In genomic region chr1:14909273-14909672, GRCh38 we compare ENCODE assay signal across 22 cellular contexts.
DNase-seq lines count a peak whose midpoint lies in the region; FAIRE-seq and TF ChIP-seq lines count a peak whose summit lies in the region.
"Had no signal": no experiment of that assay in that cellular context is flagged by ENCODE, and none has a peak within 500 bp of the region (broad histone marks: within the 10 kb centered on the region; RNA-seq: fewer than 3 reads in every experiment).

No MANE protein-coding gene starts in this region.

- no peak overlapping the region for H3K27ac Mint-ChIP-seq in MCF 10A (ENCODE audit: low read depth, unreplicated experiment)
- H3K27ac Mint-ChIP-seq in activated naive CD4-positive, alpha-beta T cell treated with anti-CD3 and anti-CD28 coated beads for 36 hours: no peak overlapping the region
- H3K27ac Mint-ChIP-seq: B cell; CD4-positive, CD25-positive, alpha-beta regulatory T cell; CD8-positive, alpha-beta T cell; HFFc6 had no signal

- H3K23me2 ChIP-seq in H1 (ENCODE audit: low read depth, low read length): no peaks in the 10 kb centered on the region

- POLR2A ChIA-PET in MCF 10A (lab: Yijun Ruan, JAX) (no interaction called here), H1 (lab: Charles Lee; ENCODE audit: partially characterized antibody) (no interaction called here)

- H3K56ac ChIP-seq in H1 (replicated peaks; ENCODE audit: insufficient read length, low read depth, low read length): no peak overlapping the region

- FAIRE-seq in H1 (lab: Jason Lieb, UNC): no peak
- FAIRE-seq: A204.1, G401.6, GM12892, GM19239 had no signal

- H3K27me3 ChIP-seq in breast epithelium: no peaks in the 10 kb centered on the region
- no peaks in the 10 kb centered on the region for H3K27me3 ChIP-seq in H1 (replicated peaks in 1 of 4; ENCODE audit: control insufficient read depth in 3 of 4, extremely low read depth in 1 of 4, insufficient read depth in 3 of 4, low read length in 3 of 4)
- H3K27me3 ChIP-seq in neuronal stem cell (ENCODE audit: control insufficient read depth in 3 of 3, insufficient read depth in 3 of 3, low read depth in 1 of 3, low read length in 3 of 3): no peaks in the 10 kb centered on the region
- H3K27me3 ChIP-seq: BLaER1 had no signal

- H2BK12ac ChIP-seq in H1 (ENCODE audit: low read depth, low read length) (peak overlapping the region; percentile 35; the same call in 1 of the 2 replicates), neuronal stem cell (ENCODE audit: low read length) (no peak overlapping the region)

- H4K5ac ChIP-seq in H1 (ENCODE audit: insufficient read length, low read depth, low read length): no peak overlapping the region

- no peak overlapping the region for H2BK5ac ChIP-seq in H1 (ENCODE audit: low read depth, low read length)
- no peak overlapping the region for H2BK5ac ChIP-seq in neuronal stem cell (ENCODE audit: low read length)

- peaks cover 10 to 18% of the 10 kb centered on the region in 2 donors for H3K4me1 ChIP-seq in breast epithelium
- H3K4me1 ChIP-seq in H1 (replicated peaks in 1 of 4; ENCODE audit: control insufficient read depth in 3 of 4, insufficient read depth in 4 of 4, low read length in 3 of 4): peaks cover 2 to 6% (median 4%) of the 10 kb centered on the region in 4 experiments; a peak in 6 of 7 replicates
- H3K4me1 ChIP-seq in neuronal stem cell (ENCODE audit: control insufficient read depth in 2 of 2, insufficient read depth in 1 of 2, low read depth in 1 of 2, low read length in 2 of 2): peaks cover 10 to 11% of the 10 kb centered on the region in 2 donors

- TF ChIP-seq EP300 in H1 (IDR thresholded peaks at IDR 0.05; ENCODE audit: borderline replicate concordance in 1 of 2, low read depth in 2 of 2, low read length in 2 of 2): no peak

- no peak overlapping the region for H4K91ac ChIP-seq in H1 (replicated peaks; ENCODE audit: insufficient read length, low read length)
- no peak overlapping the region for H4K91ac ChIP-seq in neuronal stem cell (ENCODE audit: low read depth, low read length, poor library complexity)

- TF ChIP-seq POLR2A in breast epithelium (IDR thresholded peaks at IDR 0.05): no peak
- TF ChIP-seq POLR2A in H1 (IDR thresholded peaks at IDR 0.05; ENCODE audit: control extremely low read depth in 1 of 2, low read depth in 2 of 2, low read length in 2 of 2): no peak

- H3K18ac ChIP-seq in H1 (ENCODE audit: extremely low read depth, low read length): no peak overlapping the region
- H3K18ac ChIP-seq in neuronal stem cell (ENCODE audit: low read length): no peak overlapping the region

- H4K8ac ChIP-seq in H1 (ENCODE audit: extremely low read depth, insufficient read depth, low read length) (peak overlapping the region; percentile 78), neuronal stem cell (ENCODE audit: low read depth, low read length) (no peak overlapping the region)

- H3K36me3 ChIP-seq in breast epithelium (no peaks in the 10 kb centered on the region), H1 (ENCODE audit: control insufficient read depth in 2 of 4, insufficient read depth in 4 of 4, low read length in 3 of 4) (no peaks in the 10 kb centered on the region), neuronal stem cell (replicated peaks in 1 of 2; ENCODE audit: control insufficient read depth in 2 of 2, insufficient read depth in 2 of 2, low read length in 2 of 2) (no peaks in the 10 kb centered on the region)
- H3K36me3 ChIP-seq: BLaER1 had no signal

- H3K9ac ChIP-seq in H1 (replicated peaks in 1 of 4; ENCODE audit: extremely low read depth in 1 of 4, low read depth in 3 of 4, low read length in 3 of 4): no peak overlapping the region
- peak overlapping the region; percentile 10 for H3K9ac ChIP-seq in neuronal stem cell (ENCODE audit: low read depth, low read length, poor library complexity)
- H3K9ac ChIP-seq: BLaER1, GM23248 had no signal

- H2AFZ ChIP-seq in H1 (ENCODE audit: low read length): no peak overlapping the region
- no peak overlapping the region for H2AFZ ChIP-seq in neuronal stem cell (ENCODE audit: low read length)
- H2AFZ ChIP-seq: GM23248 had no signal

- H3K4me3 ChIP-seq in breast epithelium: no peak overlapping the region
- H3K4me3 ChIP-seq in H1 (ENCODE audit: extremely low read depth in 1 of 4, insufficient read depth in 2 of 4, low read depth in 3 of 4, low read length in 4 of 4): no peak overlapping the region
- no peak overlapping the region for H3K4me3 ChIP-seq in neuronal stem cell (ENCODE audit: low read length in 2 of 2)
- H3K4me3 ChIP-seq in foreskin fibroblast (ENCODE audit: low read depth in 1 of 2, low read length in 2 of 2): no peak overlapping the region
- H3K4me3 ChIP-seq: BLaER1, GM23248 had no signal

- no peak overlapping the region for H2BK20ac ChIP-seq in H1 (ENCODE audit: low read length)

- no peak overlapping the region for H2AK5ac ChIP-seq in H1 (ENCODE audit: low read depth, low read length)
- H2AK5ac ChIP-seq in neuronal stem cell (ENCODE audit: low read depth, low read length): no peak overlapping the region

- H3K4me2 ChIP-seq in H1 (ENCODE audit: insufficient read depth in 1 of 2, low read depth in 2 of 2, low read length in 2 of 2) (no peak overlapping the region), neuronal stem cell (ENCODE audit: insufficient read depth, low read length, poor library complexity, severe bottlenecking) (no peak overlapping the region)
- H3K4me2 ChIP-seq: BLaER1 had no signal

- peak overlapping the region; percentile 41 for H3K4ac ChIP-seq in H1 (replicated peaks; ENCODE audit: insufficient read length, low read depth, low read length)
- H3K4ac ChIP-seq in neuronal stem cell (ENCODE audit: low read length): no peak overlapping the region

- H2BK120ac ChIP-seq in H1 (replicated peaks; ENCODE audit: low read depth, low read length) (no peak overlapping the region), neuronal stem cell (ENCODE audit: low read depth, low read length) (no peak overlapping the region)

- peaks cover 21% of the 10 kb centered on the region for H3K4me1 Mint-ChIP-seq in MCF 10A (ENCODE audit: insufficient read depth, unreplicated experiment)
- H3K4me1 Mint-ChIP-seq in activated naive CD4-positive, alpha-beta T cell treated with anti-CD3 and anti-CD28 coated beads for 36 hours (ENCODE audit: low read depth): no peaks in the 10 kb centered on the region
- H3K4me1 Mint-ChIP-seq: B cell; CD4-positive, CD25-positive, alpha-beta regulatory T cell had no signal

- H2BK15ac ChIP-seq in H1 (ENCODE audit: low read length): no peak overlapping the region
- H2BK15ac ChIP-seq in neuronal stem cell (ENCODE audit: low read length): no peak overlapping the region

- TF ChIP-seq CTCF in breast epithelium (IDR thresholded peaks at IDR 0.05): no peak
- TF ChIP-seq CTCF in MCF 10A (IDR thresholded peaks at IDR 0.05; ENCODE audit: unreplicated experiment): no peak
- TF ChIP-seq CTCF in H1 (IDR thresholded peaks at IDR 0.05; ENCODE audit: control extremely low read depth in 1 of 3, insufficient read depth in 1 of 3, low read depth in 1 of 3, low read length in 3 of 3): no peak
- no peak for TF ChIP-seq CTCF in foreskin fibroblast (IDR thresholded peaks at IDR 0.05; ENCODE audit: low read depth, low read length)

- no peak overlapping the region for H3K4me3 Mint-ChIP-seq in MCF 10A (ENCODE audit: unreplicated experiment)
- H3K4me3 Mint-ChIP-seq in activated naive CD4-positive, alpha-beta T cell treated with anti-CD3 and anti-CD28 coated beads for 36 hours: no peak overlapping the region
- H3K4me3 Mint-ChIP-seq: B cell; CD4-positive, CD25-positive, alpha-beta regulatory T cell; CD8-positive, alpha-beta T cell; H9; HFFc6 had no signal

- TF ChIP-seq RAD21 in H1 (IDR thresholded peaks at IDR 0.05 in 1 of 2, conservative IDR thresholded peaks at IDR 0.05 in 1 of 2; ENCODE audit: low read depth in 2 of 2, low read length in 2 of 2): no peak

- no TSS peak for BruUV-seq in MCF 10A (replicated peaks; lab: Mats Ljungman, UMichigan)

- WGBS in H1 (ENCODE audit: extremely low coverage in 1 of 2, insufficient coverage in 1 of 2, insufficient read length in 1 of 2, insufficient replicate concordance in 2 of 2, low coverage in 1 of 2, low lambda C conversion rate in 2 of 2, missing lambda C conversion rate in 1 of 2), 2 experiments: 89% methylated on average over 5 of the region's 5 CpGs; no CpG with 5 or more reads in 1 of the 2 experiments
- no CpG with 5 or more reads among the region's 5 CpGs for WGBS in neuronal stem cell (ENCODE audit: extremely low coverage in 2 of 2, insufficient read length in 2 of 2, insufficient replicate concordance in 1 of 2), 2 donors

- peak overlapping the region; percentile 86 to 91 for H3K27ac ChIP-seq in breast epithelium
- no peak overlapping the region for H3K27ac ChIP-seq in H1 (ENCODE audit: low read depth, low read length)
- H3K27ac ChIP-seq in neuronal stem cell (replicated peaks; ENCODE audit: low read length): no peak overlapping the region
- H3K27ac ChIP-seq: 22Rv1, BLaER1, C4-2B, GM23248 had no signal

- no peaks in the 10 kb centered on the region for H4K20me1 ChIP-seq in H1 (replicated peaks in 1 of 2; ENCODE audit: control insufficient read depth in 1 of 2, insufficient read depth in 2 of 2, low read length in 2 of 2)
- H4K20me1 ChIP-seq: BLaER1 had no signal

- H3K9me3 Mint-ChIP-seq in MCF 10A (ENCODE audit: unreplicated experiment): no peaks in the 10 kb centered on the region
- no peaks in the 10 kb centered on the region for H3K9me3 Mint-ChIP-seq in activated naive CD4-positive, alpha-beta T cell treated with anti-CD3 and anti-CD28 coated beads for 36 hours
- H3K9me3 Mint-ChIP-seq: CD8-positive, alpha-beta T cell; H9; HFFc6 had no signal

- no peaks in the 10 kb centered on the region for H3K27me3 Mint-ChIP-seq in MCF 10A (ENCODE audit: insufficient read depth, unreplicated experiment)
- H3K27me3 Mint-ChIP-seq in activated naive CD4-positive, alpha-beta T cell treated with anti-CD3 and anti-CD28 coated beads for 36 hours (ENCODE audit: low read depth): no peaks in the 10 kb centered on the region
- H3K27me3 Mint-ChIP-seq: B cell; CD4-positive, CD25-positive, alpha-beta regulatory T cell had no signal

- H3K23ac ChIP-seq in H1 (ENCODE audit: insufficient read length) (no peak overlapping the region), neuronal stem cell (ENCODE audit: low read depth, low read length, poor library complexity) (no peak overlapping the region)

- intact Hi-C loops in breast epithelium (cut with DNase I; ENCODE audit: low total_unique reads): loop anchor here (10.0 kb wide), 1 partner anchor 106 kb away; no protein-coding TSS in a partner anchor
- intact Hi-C loops in MCF 10A (cut with micrococcal nuclease): no loop called here
- intact Hi-C loops in activated naive CD4-positive, alpha-beta T cell treated with anti-CD3 and anti-CD28 coated beads for 36 hours (cut with micrococcal nuclease): no loop called here

- DNase-seq in breast epithelium (ENCODE audit: low spot score in 2 of 2): no peak
- DNase-seq in MCF 10A (ENCODE audit: unreplicated experiment): no peak
- DNase-seq in H1 (ENCODE audit: low read depth in 1 of 2, low spot score in 2 of 2): no peak
- DNase-seq in neuronal stem cell (ENCODE audit: low spot score): no peak
- DNase-seq in foreskin fibroblast: no peak
- no peak for DNase-seq in activated naive CD4-positive, alpha-beta T cell treated with anti-CD3 and anti-CD28 coated beads for 36 hours
- DNase-seq: Caco-2; CD4-positive, CD25-positive, alpha-beta regulatory T cell; CD8-positive, alpha-beta T cell; DMS153; DND-41; GM23248; H9; HFFc6 had no signal

- H3K9me3 ChIP-seq in breast epithelium: no peaks in the 10 kb centered on the region
- no peaks in the 10 kb centered on the region for H3K9me3 ChIP-seq in H1 (ENCODE audit: insufficient read depth in 2 of 2, low read depth in 1 of 2, low read length in 1 of 2)
- no peaks in the 10 kb centered on the region for H3K9me3 ChIP-seq in neuronal stem cell (replicated peaks in 1 of 2; ENCODE audit: control insufficient read depth in 2 of 2, insufficient read depth in 1 of 2, low read depth in 1 of 2, low read length in 2 of 2)
- H3K9me3 ChIP-seq: BLaER1, Caco-2 had no signal

- no peaks in the 10 kb centered on the region for H3K36me3 Mint-ChIP-seq in MCF 10A (ENCODE audit: insufficient read depth, unreplicated experiment)
- no peaks in the 10 kb centered on the region for H3K36me3 Mint-ChIP-seq in activated naive CD4-positive, alpha-beta T cell treated with anti-CD3 and anti-CD28 coated beads for 36 hours (ENCODE audit: low read depth)
- H3K36me3 Mint-ChIP-seq: CD4-positive, CD25-positive, alpha-beta regulatory T cell; CD8-positive, alpha-beta T cell had no signal

- no peak overlapping the region for H3K14ac ChIP-seq in H1 (ENCODE audit: insufficient read length)
- no peak overlapping the region for H3K14ac ChIP-seq in neuronal stem cell (ENCODE audit: low read length)

- CTCF ChIA-PET in MCF 10A (lab: Yijun Ruan, JAX): no interaction called here
- CTCF ChIA-PET in H1 (lab: Charles Lee; ENCODE audit: partially characterized antibody): interaction anchor here (0.9 to 1.7 kb wide), 2 partner anchors 9 to 16 kb away, joined by 3 to 4 read pairs; no protein-coding TSS in a partner anchor
- CTCF ChIA-PET in activated naive CD4-positive, alpha-beta T cell treated with anti-CD3 and anti-CD28 coated beads for 36 hours (lab: Charles Lee): no interaction called here

- H3K79me1 ChIP-seq in H1 (ENCODE audit: low read depth, low read length) (no peaks in the 10 kb centered on the region), neuronal stem cell (ENCODE audit: low read depth, low read length) (no peaks in the 10 kb centered on the region)

- H3K79me2 ChIP-seq in H1 (ENCODE audit: control insufficient read depth in 1 of 2, insufficient read depth in 2 of 2, low read length in 2 of 2): no peaks in the 10 kb centered on the region

Comparison
In these comparisons a context has a peak if more than half of its experiments do, and no peak if none do; other contexts are left out.
1. H3K27ac ChIP-seq: peak in breast epithelium (2 of 2); none in H1 (single experiment) and neuronal stem cell (single experiment).